Comparison of ENCODE assay signal across 1 cellular context in the genomic region with DNA sequence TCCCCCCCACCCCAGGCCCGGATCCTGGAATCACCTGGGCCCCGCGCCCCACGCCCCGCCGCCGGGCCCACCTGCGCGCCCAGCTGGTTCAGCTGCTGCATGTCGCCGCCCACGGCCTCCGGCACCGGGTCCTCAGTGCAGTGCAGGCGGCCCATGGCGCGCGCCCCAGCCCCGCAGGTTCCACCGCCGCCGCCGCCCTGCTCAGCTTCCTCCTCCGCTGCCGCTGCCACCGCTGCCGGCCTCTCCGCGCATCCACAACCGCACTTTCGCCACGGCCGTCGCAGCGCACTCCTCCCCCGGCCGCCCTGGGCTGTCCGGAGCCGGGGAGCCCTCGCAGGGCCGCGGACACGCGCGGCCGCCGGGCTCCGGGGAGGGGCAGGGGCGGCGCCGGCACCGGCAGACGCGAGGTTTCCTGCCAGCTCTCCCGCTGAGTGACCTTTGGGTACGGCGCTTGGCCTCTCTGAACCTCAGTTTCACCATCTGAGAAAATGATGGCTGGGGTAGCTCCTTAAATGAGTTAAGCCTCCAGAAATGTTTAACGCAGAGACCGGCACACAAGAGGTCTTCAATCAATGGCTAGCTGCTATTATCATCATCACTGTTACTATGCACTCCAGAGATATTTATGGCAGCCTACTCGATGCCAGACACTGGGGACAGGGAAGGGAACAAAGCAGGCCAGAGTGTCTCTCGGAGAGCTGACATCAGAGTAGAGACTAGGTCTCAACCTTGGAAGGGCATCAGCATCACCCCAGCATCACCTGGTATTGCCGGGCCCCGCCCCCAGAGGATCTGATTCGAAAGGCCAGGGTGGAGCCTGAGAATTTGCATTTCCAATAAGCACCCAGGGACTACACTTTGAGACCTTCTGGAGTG.
TF ChIP-seq lines count a peak whose summit lies in the region.

A gene (minus strand): TSS at position 231 of the 876 bp plus-strand sequence. CDS start 76 bp downstream, at position 155.

TF ChIP-seq in HepG2, 621 proteins besides CTCF, POLR2A, EP300 and RAD21 (continued from another document and continues in another):
- TF ChIP-seq, protein P1, sequence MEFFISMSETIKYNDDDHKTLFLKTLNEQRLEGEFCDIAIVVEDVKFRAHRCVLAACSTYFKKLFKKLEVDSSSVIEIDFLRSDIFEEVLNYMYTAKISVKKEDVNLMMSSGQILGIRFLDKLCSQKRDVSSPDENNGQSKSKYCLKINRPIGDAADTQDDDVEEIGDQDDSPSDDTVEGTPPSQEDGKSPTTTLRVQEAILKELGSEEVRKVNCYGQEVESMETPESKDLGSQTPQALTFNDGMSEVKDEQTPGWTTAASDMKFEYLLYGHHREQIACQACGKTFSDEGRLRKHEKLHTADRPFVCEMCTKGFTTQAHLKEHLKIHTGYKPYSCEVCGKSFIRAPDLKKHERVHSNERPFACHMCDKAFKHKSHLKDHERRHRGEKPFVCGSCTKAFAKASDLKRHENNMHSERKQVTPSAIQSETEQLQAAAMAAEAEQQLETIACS (CRISPR knock-in tag; IDR thresholded peaks at IDR 0.05): peak; percentile 63; the same call in 1 of the 2 replicates
- TF ChIP-seq SNAI1 (CRISPR knock-in tag; IDR thresholded peaks at IDR 0.05; ENCODE audit: borderline replicate concordance) (no peak), TMF1 (CRISPR knock-in tag; IDR thresholded peaks at IDR 0.05; ENCODE audit: low read depth) (no peak), ZNF337 (CRISPR knock-in tag; IDR thresholded peaks at IDR 0.05; ENCODE audit: borderline replicate concordance, low read depth) (no peak), ZNF460 (CRISPR knock-in tag; IDR thresholded peaks at IDR 0.05; ENCODE audit: borderline replicate concordance) (no peak), REXO4 (CRISPR knock-in tag; IDR thresholded peaks at IDR 0.05; ENCODE audit: borderline replicate concordance) (no peak; the same call in 1 of the 2 replicates), ZNF747 (CRISPR knock-in tag; IDR thresholded peaks at IDR 0.05; ENCODE audit: borderline replicate concordance) (no peak), HDAC6 (IDR thresholded peaks at IDR 0.05; ENCODE audit: low read depth, low read length) (no peak), SMARCC2 (IDR thresholded peaks at IDR 0.05) (no peak), SNRNP70 (IDR thresholded peaks at IDR 0.05; ENCODE audit: low read depth, low read length) (no peak), ZNF605 (CRISPR knock-in tag; IDR thresholded peaks at IDR 0.05) (no peak), WIZ (CRISPR knock-in tag; IDR thresholded peaks at IDR 0.05) (no peak; the same call in 1 of the 2 replicates), TCF7 (IDR thresholded peaks at IDR 0.05; ENCODE audit: low read depth) (no peak), ZFX (CRISPR knock-in tag; IDR thresholded peaks at IDR 0.05; ENCODE audit: low read depth) (peak; percentile 94), ZNF660 (CRISPR knock-in tag; IDR thresholded peaks at IDR 0.05; ENCODE audit: borderline replicate concordance, low read depth) (no peak), SRSF9 (IDR thresholded peaks at IDR 0.05; ENCODE audit: borderline replicate concordance, insufficient read depth, low read depth, low read length, poor library complexity, severe bottlenecking) (no peak), CENPT (CRISPR knock-in tag; IDR thresholded peaks at IDR 0.05; ENCODE audit: low read depth) (no peak; the same call in 1 of the 2 replicates), ZNF589 (CRISPR knock-in tag; conservative IDR thresholded peaks at IDR 0.05) (no peak), ZNF3 (CRISPR knock-in tag; IDR thresholded peaks at IDR 0.05) (no peak), RBAK (CRISPR knock-in tag; IDR thresholded peaks at IDR 0.05) (no peak), ZSCAN31 (CRISPR knock-in tag; IDR thresholded peaks at IDR 0.05; ENCODE audit: low read depth) (no peak; the same call in 1 of the 2 replicates), ZNF441 (CRISPR knock-in tag; IDR thresholded peaks at IDR 0.05; ENCODE audit: borderline replicate concordance) (peak; percentile 64), SMARCE1 (IDR thresholded peaks at IDR 0.05; ENCODE audit: borderline replicate concordance) (no peak), ZFP36L1 (CRISPR knock-in tag; IDR thresholded peaks at IDR 0.05) (no peak), ETV6 (CRISPR knock-in tag; conservative IDR thresholded peaks at IDR 0.05) (no peak; the same call in 1 of the 2 replicates), ZKSCAN5 (CRISPR knock-in tag; IDR thresholded peaks at IDR 0.05) (no peak), ZNF619 (CRISPR knock-in tag; IDR thresholded peaks at IDR 0.05) (no peak; the same call in 1 of the 2 replicates), GZF1 (CRISPR knock-in tag; IDR thresholded peaks at IDR 0.05) (0 out of 2 replicates have a peak, but pooled peaks have one; percentile 53), RBFOX2 (IDR thresholded peaks at IDR 0.05; ENCODE audit: low read depth, low read length) (peak; percentile 86), ZNF616 (CRISPR knock-in tag; IDR thresholded peaks at IDR 0.05; ENCODE audit: low read depth) (peak; percentile 87; the same call in 1 of the 2 replicates), ZNF274 (CRISPR knock-in tag; IDR thresholded peaks at IDR 0.05) (no peak), ZNF33B (CRISPR knock-in tag; IDR thresholded peaks at IDR 0.05) (no peak), ZSCAN20 (CRISPR knock-in tag; IDR thresholded peaks at IDR 0.05; ENCODE audit: borderline replicate concordance) (0 out of 2 replicates have a peak, but pooled peaks have one; percentile 32), NR2C2 (CRISPR knock-in tag; IDR thresholded peaks at IDR 0.05; ENCODE audit: borderline replicate concordance) (no peak; the same call in 1 of the 2 replicates)
- TF ChIP-seq, protein P2, sequence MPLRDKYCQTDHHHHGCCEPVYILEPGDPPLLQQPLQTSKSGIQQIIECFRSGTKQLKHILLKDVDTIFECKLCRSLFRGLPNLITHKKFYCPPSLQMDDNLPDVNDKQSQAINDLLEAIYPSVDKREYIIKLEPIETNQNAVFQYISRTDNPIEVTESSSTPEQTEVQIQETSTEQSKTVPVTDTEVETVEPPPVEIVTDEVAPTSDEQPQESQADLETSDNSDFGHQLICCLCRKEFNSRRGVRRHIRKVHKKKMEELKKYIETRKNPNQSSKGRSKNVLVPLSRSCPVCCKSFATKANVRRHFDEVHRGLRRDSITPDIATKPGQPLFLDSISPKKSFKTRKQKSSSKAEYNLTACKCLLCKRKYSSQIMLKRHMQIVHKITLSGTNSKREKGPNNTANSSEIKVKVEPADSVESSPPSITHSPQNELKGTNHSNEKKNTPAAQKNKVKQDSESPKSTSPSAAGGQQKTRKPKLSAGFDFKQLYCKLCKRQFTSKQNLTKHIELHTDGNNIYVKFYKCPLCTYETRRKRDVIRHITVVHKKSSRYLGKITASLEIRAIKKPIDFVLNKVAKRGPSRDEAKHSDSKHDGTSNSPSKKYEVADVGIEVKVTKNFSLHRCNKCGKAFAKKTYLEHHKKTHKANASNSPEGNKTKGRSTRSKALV (CRISPR knock-in tag; IDR thresholded peaks at IDR 0.05): peak; percentile 70; the same call in 1 of the 2 replicates
- TF ChIP-seq, protein P3, sequence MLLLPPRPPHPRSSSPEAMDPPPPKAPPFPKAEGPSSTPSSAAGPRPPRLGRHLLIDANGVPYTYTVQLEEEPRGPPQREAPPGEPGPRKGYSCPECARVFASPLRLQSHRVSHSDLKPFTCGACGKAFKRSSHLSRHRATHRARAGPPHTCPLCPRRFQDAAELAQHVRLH (CRISPR knock-in tag; IDR thresholded peaks at IDR 0.05; ENCODE audit: borderline replicate concordance, low read depth): no peak
- TF ChIP-seq, protein P4, sequence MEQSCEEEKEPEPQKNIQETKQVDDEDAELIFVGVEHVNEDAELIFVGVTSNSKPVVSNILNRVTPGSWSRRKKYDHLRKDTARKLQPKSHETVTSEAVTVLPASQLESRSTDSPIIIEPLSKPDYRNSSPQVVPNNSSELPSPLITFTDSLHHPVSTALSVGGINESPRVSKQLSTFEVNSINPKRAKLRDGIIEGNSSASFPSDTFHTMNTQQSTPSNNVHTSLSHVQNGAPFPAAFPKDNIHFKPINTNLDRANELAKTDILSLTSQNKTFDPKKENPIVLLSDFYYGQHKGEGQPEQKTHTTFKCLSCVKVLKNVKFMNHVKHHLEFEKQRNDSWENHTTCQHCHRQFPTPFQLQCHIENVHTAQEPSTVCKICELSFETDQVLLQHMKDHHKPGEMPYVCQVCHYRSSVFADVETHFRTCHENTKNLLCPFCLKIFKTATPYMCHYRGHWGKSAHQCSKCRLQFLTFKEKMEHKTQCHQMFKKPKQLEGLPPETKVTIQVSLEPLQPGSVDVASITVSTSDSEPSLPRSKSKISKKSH (CRISPR knock-in tag; IDR thresholded peaks at IDR 0.05; ENCODE audit: borderline replicate concordance): no peak
- TF ChIP-seq, protein P5, sequence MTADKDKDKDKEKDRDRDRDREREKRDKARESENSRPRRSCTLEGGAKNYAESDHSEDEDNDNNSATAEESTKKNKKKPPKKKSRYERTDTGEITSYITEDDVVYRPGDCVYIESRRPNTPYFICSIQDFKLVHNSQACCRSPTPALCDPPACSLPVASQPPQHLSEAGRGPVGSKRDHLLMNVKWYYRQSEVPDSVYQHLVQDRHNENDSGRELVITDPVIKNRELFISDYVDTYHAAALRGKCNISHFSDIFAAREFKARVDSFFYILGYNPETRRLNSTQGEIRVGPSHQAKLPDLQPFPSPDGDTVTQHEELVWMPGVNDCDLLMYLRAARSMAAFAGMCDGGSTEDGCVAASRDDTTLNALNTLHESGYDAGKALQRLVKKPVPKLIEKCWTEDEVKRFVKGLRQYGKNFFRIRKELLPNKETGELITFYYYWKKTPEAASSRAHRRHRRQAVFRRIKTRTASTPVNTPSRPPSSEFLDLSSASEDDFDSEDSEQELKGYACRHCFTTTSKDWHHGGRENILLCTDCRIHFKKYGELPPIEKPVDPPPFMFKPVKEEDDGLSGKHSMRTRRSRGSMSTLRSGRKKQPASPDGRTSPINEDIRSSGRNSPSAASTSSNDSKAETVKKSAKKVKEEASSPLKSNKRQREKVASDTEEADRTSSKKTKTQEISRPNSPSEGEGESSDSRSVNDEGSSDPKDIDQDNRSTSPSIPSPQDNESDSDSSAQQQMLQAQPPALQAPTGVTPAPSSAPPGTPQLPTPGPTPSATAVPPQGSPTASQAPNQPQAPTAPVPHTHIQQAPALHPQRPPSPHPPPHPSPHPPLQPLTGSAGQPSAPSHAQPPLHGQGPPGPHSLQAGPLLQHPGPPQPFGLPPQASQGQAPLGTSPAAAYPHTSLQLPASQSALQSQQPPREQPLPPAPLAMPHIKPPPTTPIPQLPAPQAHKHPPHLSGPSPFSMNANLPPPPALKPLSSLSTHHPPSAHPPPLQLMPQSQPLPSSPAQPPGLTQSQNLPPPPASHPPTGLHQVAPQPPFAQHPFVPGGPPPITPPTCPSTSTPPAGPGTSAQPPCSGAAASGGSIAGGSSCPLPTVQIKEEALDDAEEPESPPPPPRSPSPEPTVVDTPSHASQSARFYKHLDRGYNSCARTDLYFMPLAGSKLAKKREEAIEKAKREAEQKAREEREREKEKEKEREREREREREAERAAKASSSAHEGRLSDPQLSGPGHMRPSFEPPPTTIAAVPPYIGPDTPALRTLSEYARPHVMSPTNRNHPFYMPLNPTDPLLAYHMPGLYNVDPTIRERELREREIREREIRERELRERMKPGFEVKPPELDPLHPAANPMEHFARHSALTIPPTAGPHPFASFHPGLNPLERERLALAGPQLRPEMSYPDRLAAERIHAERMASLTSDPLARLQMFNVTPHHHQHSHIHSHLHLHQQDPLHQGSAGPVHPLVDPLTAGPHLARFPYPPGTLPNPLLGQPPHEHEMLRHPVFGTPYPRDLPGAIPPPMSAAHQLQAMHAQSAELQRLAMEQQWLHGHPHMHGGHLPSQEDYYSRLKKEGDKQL (CRISPR knock-in tag; IDR thresholded peaks at IDR 0.05; ENCODE audit: low read depth): no peak
- TF ChIP-seq, protein P6, sequence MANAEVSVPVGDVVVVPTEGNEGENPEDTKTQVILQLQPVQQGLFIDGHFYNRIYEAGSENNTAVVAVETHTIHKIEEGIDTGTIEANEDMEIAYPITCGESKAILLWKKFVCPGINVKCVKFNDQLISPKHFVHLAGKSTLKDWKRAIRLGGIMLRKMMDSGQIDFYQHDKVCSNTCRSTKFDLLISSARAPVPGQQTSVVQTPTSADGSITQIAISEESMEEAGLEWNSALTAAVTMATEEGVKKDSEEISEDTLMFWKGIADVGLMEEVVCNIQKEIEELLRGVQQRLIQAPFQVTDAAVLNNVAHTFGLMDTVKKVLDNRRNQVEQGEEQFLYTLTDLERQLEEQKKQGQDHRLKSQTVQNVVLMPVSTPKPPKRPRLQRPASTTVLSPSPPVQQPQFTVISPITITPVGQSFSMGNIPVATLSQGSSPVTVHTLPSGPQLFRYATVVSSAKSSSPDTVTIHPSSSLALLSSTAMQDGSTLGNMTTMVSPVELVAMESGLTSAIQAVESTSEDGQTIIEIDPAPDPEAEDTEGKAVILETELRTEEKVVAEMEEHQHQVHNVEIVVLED (CRISPR knock-in tag; IDR thresholded peaks at IDR 0.05; ENCODE audit: borderline replicate concordance): no peak
- TF ChIP-seq, protein P7, sequence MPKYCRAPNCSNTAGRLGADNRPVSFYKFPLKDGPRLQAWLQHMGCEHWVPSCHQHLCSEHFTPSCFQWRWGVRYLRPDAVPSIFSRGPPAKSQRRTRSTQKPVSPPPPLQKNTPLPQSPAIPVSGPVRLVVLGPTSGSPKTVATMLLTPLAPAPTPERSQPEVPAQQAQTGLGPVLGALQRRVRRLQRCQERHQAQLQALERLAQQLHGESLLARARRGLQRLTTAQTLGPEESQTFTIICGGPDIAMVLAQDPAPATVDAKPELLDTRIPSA (CRISPR knock-in tag; IDR thresholded peaks at IDR 0.05; ENCODE audit: borderline replicate concordance): peak; percentile 54; the same call in 1 of the 2 replicates
- TF ChIP-seq, protein P8, sequence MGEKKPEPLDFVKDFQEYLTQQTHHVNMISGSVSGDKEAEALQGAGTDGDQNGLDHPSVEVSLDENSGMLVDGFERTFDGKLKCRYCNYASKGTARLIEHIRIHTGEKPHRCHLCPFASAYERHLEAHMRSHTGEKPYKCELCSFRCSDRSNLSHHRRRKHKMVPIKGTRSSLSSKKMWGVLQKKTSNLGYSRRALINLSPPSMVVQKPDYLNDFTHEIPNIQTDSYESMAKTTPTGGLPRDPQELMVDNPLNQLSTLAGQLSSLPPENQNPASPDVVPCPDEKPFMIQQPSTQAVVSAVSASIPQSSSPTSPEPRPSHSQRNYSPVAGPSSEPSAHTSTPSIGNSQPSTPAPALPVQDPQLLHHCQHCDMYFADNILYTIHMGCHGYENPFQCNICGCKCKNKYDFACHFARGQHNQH (CRISPR knock-in tag; IDR thresholded peaks at IDR 0.05): no peak
- TF ChIP-seq, protein P9, sequence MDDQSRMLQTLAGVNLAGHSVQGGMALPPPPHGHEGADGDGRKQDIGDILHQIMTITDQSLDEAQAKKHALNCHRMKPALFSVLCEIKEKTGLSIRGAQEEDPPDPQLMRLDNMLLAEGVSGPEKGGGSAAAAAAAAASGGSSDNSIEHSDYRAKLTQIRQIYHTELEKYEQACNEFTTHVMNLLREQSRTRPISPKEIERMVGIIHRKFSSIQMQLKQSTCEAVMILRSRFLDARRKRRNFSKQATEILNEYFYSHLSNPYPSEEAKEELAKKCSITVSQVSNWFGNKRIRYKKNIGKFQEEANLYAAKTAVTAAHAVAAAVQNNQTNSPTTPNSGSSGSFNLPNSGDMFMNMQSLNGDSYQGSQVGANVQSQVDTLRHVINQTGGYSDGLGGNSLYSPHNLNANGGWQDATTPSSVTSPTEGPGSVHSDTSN (CRISPR knock-in tag; IDR thresholded peaks at IDR 0.05; ENCODE audit: borderline replicate concordance): no peak
- TF ChIP-seq, protein P10, sequence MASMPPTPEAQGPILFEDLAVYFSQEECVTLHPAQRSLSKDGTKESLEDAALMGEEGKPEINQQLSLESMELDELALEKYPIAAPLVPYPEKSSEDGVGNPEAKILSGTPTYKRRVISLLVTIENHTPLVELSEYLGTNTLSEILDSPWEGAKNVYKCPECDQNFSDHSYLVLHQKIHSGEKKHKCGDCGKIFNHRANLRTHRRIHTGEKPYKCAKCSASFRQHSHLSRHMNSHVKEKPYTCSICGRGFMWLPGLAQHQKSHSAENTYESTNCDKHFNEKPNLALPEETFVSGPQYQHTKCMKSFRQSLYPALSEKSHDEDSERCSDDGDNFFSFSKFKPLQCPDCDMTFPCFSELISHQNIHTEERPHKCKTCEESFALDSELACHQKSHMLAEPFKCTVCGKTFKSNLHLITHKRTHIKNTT (CRISPR knock-in tag; IDR thresholded peaks at IDR 0.05): peak; percentile 44; the same call in 1 of the 2 replicates
